In the genomic region with DNA sequence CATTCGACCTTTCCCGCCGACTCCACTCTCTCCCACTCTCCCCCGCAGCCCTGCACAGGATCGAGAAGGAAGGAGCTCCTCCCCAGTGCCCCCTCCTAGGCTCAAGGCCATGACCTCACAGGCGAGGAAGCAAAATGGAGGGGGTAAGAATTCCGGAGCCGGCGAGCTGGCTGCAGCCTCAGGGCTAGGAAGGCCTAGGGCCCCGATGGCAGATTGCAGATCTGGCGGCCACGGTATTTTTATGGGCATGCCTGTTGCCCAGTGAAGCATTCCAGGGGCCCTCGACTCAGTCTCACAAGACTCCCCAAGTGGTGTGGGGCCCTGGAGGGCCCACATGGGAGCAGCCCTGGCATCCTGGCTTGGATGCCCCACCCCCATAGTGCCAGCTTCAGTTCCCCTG, we compare ENCODE assay signal across 16 cellular contexts. TPM values are rescaled to one million over a fixed set of nuclear protein-coding genes. Genes with fewer than 3 reads are reported as not detected.
A peak's percentile ranks its signal among the peaks of the same experiment; 100 is the strongest.
DNase-seq lines count a peak whose midpoint lies in the region; ATAC-seq and TF ChIP-seq lines count a peak whose summit lies in the region.
"Had no signal": no experiment of that assay in that cellular context is flagged by ENCODE, and none has a peak within 500 bp of the region (broad histone marks: within the 10 kb centered on the region; RNA-seq: fewer than 3 reads in every experiment).

No MANE protein-coding gene starts in this region.

- no peaks in the 10 kb centered on the region for H3K9me2 ChIP-seq in neural cell (ENCODE audit: insufficient read depth, low read length)
- H3K9me2 ChIP-seq: SK-N-SH had no signal

- H3K79me2 ChIP-seq in neural cell (replicated peaks; ENCODE audit: insufficient read depth, low read length): peaks cover 37% of the 10 kb centered on the region

- no peak for TF ChIP-seq CTCF in neural cell (IDR thresholded peaks at IDR 0.05; ENCODE audit: poor library complexity, severe bottlenecking)

- H3K4me3 ChIP-seq in neural cell (ENCODE audit: low read length): peak overlapping the region; percentile 68

- H3K4me2 ChIP-seq in neural cell (ENCODE audit: low read length): no peak overlapping the region
- H3K4me2 ChIP-seq: SK-N-SH had no signal

- peak; percentile 37 for DNase-seq in Daoy (ENCODE audit: low read depth)
- DNase-seq in medulla oblongata (ENCODE audit: extremely low spot score): no peak
- no peak for DNase-seq in NCI-H2227 treated with DMSO at 0.1 percent for 48 hours (lab: John Stamatoyannopoulos, UW)
- no peak for DNase-seq in retina
- DNase-seq: activated effector memory CD4-positive, alpha-beta T cell treated with anti-CD3 and anti-CD28 coated beads, Interleukin-2, amount 50 U/mL, for 16 hours; AML-193; NCI-H2171; SK-N-SH; substantia nigra; WERI-Rb-1 had no signal

- ATAC-seq in esophagus mucosa: peak; percentile 3
- ATAC-seq in HG02852 (IDR thresholded peaks at IDR 0.05; ENCODE audit: unreplicated experiment): no peak
- ATAC-seq: HepG2 had no signal

- H3K27ac ChIP-seq in neural cell (ENCODE audit: low read length): peak overlapping the region; percentile 58
- H3K27ac ChIP-seq: WERI-Rb-1 had no signal

- H2AFZ ChIP-seq in neural cell (ENCODE audit: low read depth, low read length): no peak overlapping the region

- H4K20me1 ChIP-seq in neural cell (ENCODE audit: insufficient read depth): no peaks in the 10 kb centered on the region

- H3K36me3 ChIP-seq in neural cell (ENCODE audit: insufficient read depth, low read length): no peaks in the 10 kb centered on the region
- H3K36me3 ChIP-seq: WERI-Rb-1 had no signal

- no peaks in the 10 kb centered on the region for H3F3A ChIP-seq in neural cell (ENCODE audit: insufficient read depth, low read length, poor library complexity, severe bottlenecking)

- TF ChIP-seq RAD21 in Ishikawa (IDR thresholded peaks at IDR 0.05; ENCODE audit: low read depth) (no peak), neural cell (conservative IDR thresholded peaks at IDR 0.05) (no peak)

- H3K27me3 ChIP-seq in neural cell (ENCODE audit: insufficient read depth, low read depth, low read length): no peaks in the 10 kb centered on the region

- no peaks in the 10 kb centered on the region for H3K9me3 ChIP-seq in neural cell (ENCODE audit: low read length)
- H3K9me3 ChIP-seq: SK-N-SH had no signal

- TF ChIP-seq EP300 in Ishikawa (IDR thresholded peaks at IDR 0.05; ENCODE audit: borderline replicate concordance) (0 out of 2 replicates have a peak, but pooled peaks have one; percentile 8), neural cell (conservative IDR thresholded peaks at IDR 0.05; ENCODE audit: poor library complexity, severe bottlenecking) (no peak)

- H3K9ac ChIP-seq in neural cell (ENCODE audit: low read length): peak overlapping the region; percentile 83
- H3K9ac ChIP-seq: SK-N-SH had no signal

TF ChIP-seq in Ishikawa, 13 proteins besides CTCF, POLR2A, EP300 and RAD21:
- TF ChIP-seq TEAD4 (IDR thresholded peaks at IDR 0.05) (peak; percentile 73), CEBPB (IDR thresholded peaks at IDR 0.05) (no peak), TCF12 (IDR thresholded peaks at IDR 0.05; ENCODE audit: low read depth) (no peak), EGR1 (IDR thresholded peaks at IDR 0.05) (no peak), TAF1 (IDR thresholded peaks at IDR 0.05; ENCODE audit: low read depth) (no peak), CREB1 (IDR thresholded peaks at IDR 0.05; ENCODE audit: low read depth) (no peak)
- TF ChIP-seq, protein P1, sequence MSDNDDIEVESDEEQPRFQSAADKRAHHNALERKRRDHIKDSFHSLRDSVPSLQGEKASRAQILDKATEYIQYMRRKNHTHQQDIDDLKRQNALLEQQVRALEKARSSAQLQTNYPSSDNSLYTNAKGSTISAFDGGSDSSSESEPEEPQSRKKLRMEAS (IDR thresholded peaks at IDR 0.05): no peak

TF ChIP-seq in neural cell, 6 proteins besides CTCF, POLR2A, EP300 and RAD21:
- TF ChIP-seq, protein P2, sequence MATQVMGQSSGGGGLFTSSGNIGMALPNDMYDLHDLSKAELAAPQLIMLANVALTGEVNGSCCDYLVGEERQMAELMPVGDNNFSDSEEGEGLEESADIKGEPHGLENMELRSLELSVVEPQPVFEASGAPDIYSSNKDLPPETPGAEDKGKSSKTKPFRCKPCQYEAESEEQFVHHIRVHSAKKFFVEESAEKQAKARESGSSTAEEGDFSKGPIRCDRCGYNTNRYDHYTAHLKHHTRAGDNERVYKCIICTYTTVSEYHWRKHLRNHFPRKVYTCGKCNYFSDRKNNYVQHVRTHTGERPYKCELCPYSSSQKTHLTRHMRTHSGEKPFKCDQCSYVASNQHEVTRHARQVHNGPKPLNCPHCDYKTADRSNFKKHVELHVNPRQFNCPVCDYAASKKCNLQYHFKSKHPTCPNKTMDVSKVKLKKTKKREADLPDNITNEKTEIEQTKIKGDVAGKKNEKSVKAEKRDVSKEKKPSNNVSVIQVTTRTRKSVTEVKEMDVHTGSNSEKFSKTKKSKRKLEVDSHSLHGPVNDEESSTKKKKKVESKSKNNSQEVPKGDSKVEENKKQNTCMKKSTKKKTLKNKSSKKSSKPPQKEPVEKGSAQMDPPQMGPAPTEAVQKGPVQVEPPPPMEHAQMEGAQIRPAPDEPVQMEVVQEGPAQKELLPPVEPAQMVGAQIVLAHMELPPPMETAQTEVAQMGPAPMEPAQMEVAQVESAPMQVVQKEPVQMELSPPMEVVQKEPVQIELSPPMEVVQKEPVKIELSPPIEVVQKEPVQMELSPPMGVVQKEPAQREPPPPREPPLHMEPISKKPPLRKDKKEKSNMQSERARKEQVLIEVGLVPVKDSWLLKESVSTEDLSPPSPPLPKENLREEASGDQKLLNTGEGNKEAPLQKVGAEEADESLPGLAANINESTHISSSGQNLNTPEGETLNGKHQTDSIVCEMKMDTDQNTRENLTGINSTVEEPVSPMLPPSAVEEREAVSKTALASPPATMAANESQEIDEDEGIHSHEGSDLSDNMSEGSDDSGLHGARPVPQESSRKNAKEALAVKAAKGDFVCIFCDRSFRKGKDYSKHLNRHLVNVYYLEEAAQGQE (IDR thresholded peaks at IDR 0.05; ENCODE audit: borderline replicate concordance): no peak
- TF ChIP-seq MXI1 (conservative IDR thresholded peaks at IDR 0.05; ENCODE audit: poor library complexity, severe bottlenecking) (no peak), SMC3 (conservative IDR thresholded peaks at IDR 0.05; ENCODE audit: poor library complexity) (no peak), TAF1 (IDR thresholded peaks at IDR 0.05; ENCODE audit: low read depth) (no peak), POLR2AphosphoS5 (IDR thresholded peaks at IDR 0.05) (no peak), EZH2 (IDR thresholded peaks at IDR 0.05; ENCODE audit: borderline replicate concordance, insufficient read depth, low read length, poor library complexity, severe bottlenecking) (no peak)
TF ChIP-seq in neural cell: peak in this region for 0.

RNA-seq across cellular contexts. Expression of a gene that starts 0.9 kb away (rescaled TPM):
- 7.4 and 8.3 TPM in 2 replicates for total RNA-seq in Daoy (2014; rRNA removed; shearing (Covaris generic))
- 0.80 TPM for total RNA-seq in esophagus mucosa
- 88.0 and 119 TPM in 2 replicates for polyA plus RNA-seq in neural cell
- 186 and 191 TPM in 2 replicates for polyA minus RNA-seq in neural cell

RNA-seq across cellular contexts. Expression of a gene that starts 17.6 kb away (rescaled TPM):
- total RNA-seq in Daoy (2014; rRNA removed; shearing (Covaris generic)): 1.1 TPM in 1 of 2 replicates, not detected in the other
- 0.20 TPM for total RNA-seq in esophagus mucosa
- not detected in 2 replicates for polyA plus RNA-seq in neural cell
- polyA minus RNA-seq in neural cell: not detected in 2 replicates
- total RNA-seq: activated CD8-positive, alpha-beta memory T cell treated with anti-CD3 and anti-CD28 coated beads for 36 hours; HepG2 had no signal
- polyA plus RNA-seq: HepG2, SK-N-SH had no signal

RNA-seq across cellular contexts. Expression of a gene that starts 39.1 kb away (rescaled TPM):
- 2.2 and 2.6 TPM in 2 replicates for total RNA-seq in Daoy (2014; rRNA removed; shearing (Covaris generic))
- total RNA-seq in esophagus mucosa: 7.5 TPM
- 11.2 and 12.1 TPM in 2 replicates for polyA plus RNA-seq in neural cell
- 2.9 and 5.3 TPM in 2 replicates for polyA minus RNA-seq in neural cell

RNA-seq across cellular contexts. Expression of a gene that starts 47.9 kb away (rescaled TPM):
- total RNA-seq in Daoy (2014; rRNA removed; shearing (Covaris generic)): 85.9 and 128 TPM in 2 replicates
- total RNA-seq in esophagus mucosa: 73.6 TPM
- 117 and 159 TPM in 2 replicates for polyA plus RNA-seq in neural cell
- 35.5 and 40.4 TPM in 2 replicates for polyA minus RNA-seq in neural cell

RNA-seq across cellular contexts. Expression of a gene that starts 56.6 kb away (rescaled TPM):
- 5.7 and 7.5 TPM in 2 replicates for total RNA-seq in Daoy (2014; rRNA removed; shearing (Covaris generic))
- 0.68 TPM for total RNA-seq in esophagus mucosa
- 343 and 389 TPM in 2 replicates for polyA plus RNA-seq in neural cell
- polyA minus RNA-seq in neural cell: 338 and 398 TPM in 2 replicates
- total RNA-seq: HepG2 had no signal
- polyA plus RNA-seq: HepG2 had no signal
